ENCODE assay signal across 12 cellular contexts in the genomic region with DNA sequence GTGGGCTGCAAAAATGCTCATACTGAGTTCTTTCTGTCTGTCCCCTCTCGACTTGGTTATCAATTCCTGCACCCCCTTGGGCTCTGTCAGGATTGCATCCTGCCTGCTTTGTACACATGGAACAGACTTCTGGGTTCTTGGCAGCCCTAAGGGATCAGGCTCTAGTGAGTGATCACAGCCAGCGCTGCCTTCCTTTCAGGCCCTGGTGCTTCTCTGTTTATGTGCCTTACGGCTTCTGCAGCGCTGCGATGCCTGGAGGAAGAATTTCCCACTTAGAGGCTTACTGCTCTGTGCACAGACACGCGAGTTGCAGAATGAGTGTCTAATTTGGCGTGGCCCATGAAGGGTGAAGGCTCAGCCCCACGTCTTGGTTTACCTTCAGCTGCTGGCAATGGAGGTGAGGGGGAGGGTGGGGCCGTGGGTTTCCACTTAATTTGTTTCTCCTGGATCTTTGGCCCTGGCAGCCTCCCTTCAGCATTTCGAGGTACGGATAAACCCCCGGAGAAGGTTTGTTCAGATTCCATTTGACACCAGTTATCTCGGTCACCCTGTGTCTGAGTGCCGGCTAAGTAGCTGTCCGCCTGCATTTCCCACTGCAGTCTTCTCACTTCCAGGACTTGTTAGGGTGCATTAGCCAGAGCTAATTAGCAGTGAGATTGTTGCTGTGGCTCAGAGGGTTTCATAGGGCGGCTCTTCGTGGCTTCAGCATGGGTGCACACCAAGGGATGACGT.
"Had no signal": no experiment of that assay in that cellular context is flagged by ENCODE, and none has a peak within 500 bp of the region (broad histone marks: within the 10 kb centered on the region; RNA-seq: fewer than 3 reads in every experiment).

No MANE protein-coding gene starts in this region.

- H3K9me3 ChIP-seq: stomach, testis, upper lobe of left lung had no signal

- H3K27ac ChIP-seq: hepatocyte, stomach, testis, upper lobe of left lung had no signal

- H3K36me3 ChIP-seq: stomach, upper lobe of left lung had no signal

- H3K4me3 ChIP-seq: hepatocyte, stomach, testis, upper lobe of left lung had no signal

- DNase-seq: activated CD4-positive, CD25-positive, alpha-beta regulatory T cell treated with anti-CD3 and anti-CD28 coated beads, Interleukin-2, amount 50 U/mL, for 72 hours; activated naive CD4-positive, alpha-beta T cell treated with Interleukin-2 at 50 U/mL for 16 hours; aorta; effector memory CD8-positive, alpha-beta T cell; kidney; nephron progenitor cell; stimulated activated CD4-positive, alpha-beta T cell treated with anti-CD3 and anti-CD28 coated beads, Interleukin-2, amount 100 ng/mL, for 24 hours; stomach; T1000; testis; upper lobe of left lung had no signal

- ATAC-seq: effector memory CD8-positive, alpha-beta T cell had no signal

- H3K27me3 ChIP-seq: hepatocyte, stomach, testis, upper lobe of left lung had no signal

- H3K4me1 ChIP-seq: stomach, testis, upper lobe of left lung had no signal
